ENCODE assay signal across 22 cellular contexts in genomic region chr6:29989211-29989610, GRCh38.
"Had no signal": no experiment of that assay in that cellular context is flagged by ENCODE, and none has a peak within 500 bp of the region (broad histone marks: within the 10 kb centered on the region; RNA-seq: fewer than 3 reads in every experiment).

No MANE protein-coding gene starts in this region.

- H3K27ac Mint-ChIP-seq: activated B cell treated with CpG ODN at 0.5 μM for 24 hours; activated CD4-positive, alpha-beta memory T cell treated with anti-CD3 and anti-CD28 coated beads, Interleukin-2, amount 10 ng/mL, durations not matched to agents 7 days and 5 days; activated CD8-positive, alpha-beta memory T cell treated with anti-CD3 and anti-CD28 coated beads, Interleukin-2, amount 10 ng/mL, durations not matched to agents 7 days and 5 days; activated naive CD8-positive, alpha-beta T cell treated with anti-CD3 and anti-CD28 coated beads for 36 hours; activated T-helper 17 cell treated with anti-CD3 and anti-CD28 coated beads, Interleukin-2, amount 50 U/mL, for 72 hours; nephron progenitor cell; stimulated activated naive B cell treated with anti-CD40 and anti-IgM and Interleukin-4, amounts not matched to agents 10 μg/mL and 1 μg/mL and 100 μg/mL, for 72 hours; T-helper 2 cell treated with Interferon-gamma antibody and Interleukin-4, amounts not matched to agents 5 μg/mL and 100 μg/mL, for 36 hours had no signal

- H3K9me3 Mint-ChIP-seq: activated B cell treated with CpG ODN at 0.5 μM for 24 hours; activated CD4-positive, alpha-beta memory T cell treated with anti-CD3 and anti-CD28 coated beads, Interleukin-2, amount 10 ng/mL, durations not matched to agents 7 days and 5 days; activated naive CD8-positive, alpha-beta T cell treated with anti-CD3 and anti-CD28 coated beads for 36 hours; activated T-helper 17 cell treated with anti-CD3 and anti-CD28 coated beads, Interleukin-2, amount 50 U/mL, for 72 hours; nephron progenitor cell; stimulated activated naive B cell treated with anti-CD40 and anti-IgM and Interleukin-4, amounts not matched to agents 10 μg/mL and 1 μg/mL and 100 μg/mL, for 72 hours; T-helper 2 cell treated with Interferon-gamma antibody and Interleukin-4, amounts not matched to agents 5 μg/mL and 100 μg/mL, for 36 hours had no signal

- H3K27ac ChIP-seq: brain microvascular endothelial cell, lower lobe of right lung, thoracic aorta, upper lobe of right lung had no signal

- H3K4me1 Mint-ChIP-seq: activated CD4-positive, alpha-beta memory T cell treated with anti-CD3 and anti-CD28 coated beads, Interleukin-2, amount 10 ng/mL, durations not matched to agents 7 days and 5 days; activated naive CD8-positive, alpha-beta T cell treated with anti-CD3 and anti-CD28 coated beads for 36 hours; activated T-helper 17 cell treated with anti-CD3 and anti-CD28 coated beads, Interleukin-2, amount 50 U/mL, for 72 hours; nephron progenitor cell; stimulated activated naive B cell treated with anti-CD40 and anti-IgM and Interleukin-4, amounts not matched to agents 10 μg/mL and 1 μg/mL and 100 μg/mL, for 72 hours had no signal

- H3K4me3 ChIP-seq: lower lobe of right lung, thoracic aorta, upper lobe of right lung had no signal

- H3K4me1 ChIP-seq: lower lobe of right lung, upper lobe of right lung had no signal

- H3K36me3 Mint-ChIP-seq: activated CD8-positive, alpha-beta memory T cell treated with anti-CD3 and anti-CD28 coated beads, Interleukin-2, amount 10 ng/mL, durations not matched to agents 7 days and 5 days; stimulated activated naive B cell treated with anti-CD40 and anti-IgM and Interleukin-4, amounts not matched to agents 10 μg/mL and 1 μg/mL and 100 μg/mL, for 72 hours had no signal

- H3K27me3 Mint-ChIP-seq: activated B cell treated with CpG ODN at 0.5 μM for 24 hours had no signal

- DNase-seq: activated B cell treated with CpG ODN at 0.5 μM for 24 hours; activated CD4-positive, alpha-beta memory T cell treated with anti-CD3 and anti-CD28 coated beads, Interleukin-2, amount 10 ng/mL, durations not matched to agents 7 days and 5 days; activated CD4-positive, alpha-beta T cell treated with anti-CD3 and anti-CD28 coated beads for 48 hours; activated naive CD4-positive, alpha-beta T cell; activated naive CD8-positive, alpha-beta T cell treated with anti-CD3 and anti-CD28 coated beads for 36 hours; activated T-cell treated with anti-CD3 and anti-CD28 coated beads, Interleukin-2, amount 50 U/mL, for 1 hour; amygdala; brain microvascular endothelial cell; central memory CD4-positive, alpha-beta T cell; cortex of kidney; left cardiac atrium; lower lobe of right lung; nephron progenitor cell; nucleus accumbens; retina; stimulated activated naive B cell treated with anti-CD40 and anti-IgM and Interleukin-4, amounts not matched to agents 10 μg/mL and 1 μg/mL and 100 μg/mL, for 72 hours; upper lobe of right lung had no signal

- H3K27me3 ChIP-seq: brain microvascular endothelial cell, upper lobe of right lung had no signal

- H3K9me3 ChIP-seq: lower lobe of right lung, thoracic aorta, upper lobe of right lung had no signal

- FAIRE-seq: TTC549 had no signal

- H3K4me3 Mint-ChIP-seq: activated B cell treated with CpG ODN at 0.5 μM for 24 hours; activated CD4-positive, alpha-beta memory T cell treated with anti-CD3 and anti-CD28 coated beads, Interleukin-2, amount 10 ng/mL, durations not matched to agents 7 days and 5 days; activated CD8-positive, alpha-beta memory T cell treated with anti-CD3 and anti-CD28 coated beads, Interleukin-2, amount 10 ng/mL, durations not matched to agents 7 days and 5 days; activated naive CD8-positive, alpha-beta T cell treated with anti-CD3 and anti-CD28 coated beads for 36 hours; activated T-helper 17 cell treated with anti-CD3 and anti-CD28 coated beads, Interleukin-2, amount 50 U/mL, for 72 hours; nephron progenitor cell; stimulated activated naive B cell treated with anti-CD40 and anti-IgM and Interleukin-4, amounts not matched to agents 10 μg/mL and 1 μg/mL and 100 μg/mL, for 72 hours; T-helper 2 cell treated with Interferon-gamma antibody and Interleukin-4, amounts not matched to agents 5 μg/mL and 100 μg/mL, for 36 hours had no signal

- H3K36me3 ChIP-seq: brain microvascular endothelial cell, lower lobe of right lung, thoracic aorta, upper lobe of right lung had no signal
